In the genomic region with DNA sequence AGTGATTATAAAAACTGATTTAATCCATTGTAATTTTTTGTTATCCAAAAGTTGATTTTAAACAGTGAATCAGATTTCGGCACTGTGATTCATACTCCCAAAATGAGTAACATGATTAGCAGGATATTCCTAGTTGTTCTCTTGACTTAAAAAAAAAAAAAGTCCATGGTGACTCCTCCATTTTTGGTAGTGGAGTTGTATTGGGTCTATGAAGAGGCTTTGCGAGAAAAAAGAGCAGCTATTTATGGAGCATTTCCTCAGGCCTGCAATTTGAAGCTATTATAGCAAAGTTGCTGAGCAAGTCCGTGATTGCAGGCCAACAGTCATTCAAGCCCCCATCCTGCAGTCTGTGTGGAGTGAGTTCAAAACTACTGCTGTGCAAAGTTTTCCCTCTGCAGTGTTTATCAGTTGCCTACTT, we compare ENCODE assay signal across 11 cellular contexts. TPM values are rescaled to one million over a fixed set of nuclear protein-coding genes. Genes with fewer than 3 reads are reported as not detected.
DNase-seq lines count a peak whose midpoint lies in the region; ATAC-seq and TF ChIP-seq lines count a peak whose summit lies in the region.
"Had no signal": no experiment of that assay in that cellular context is flagged by ENCODE, and none has a peak within 500 bp of the region (broad histone marks: within the 10 kb centered on the region; RNA-seq: fewer than 3 reads in every experiment).

No MANE protein-coding gene starts in this region.

- peak; percentile 68 for DNase-seq in AG09309 (ENCODE audit: low read depth)
- DNase-seq in RWPE2 (ENCODE audit: low spot score): no peak
- DNase-seq in fibroblast of peridontal ligament (ENCODE audit: extremely low read depth): peak; percentile 95
- no peak for DNase-seq in ovary
- DNase-seq: CD4-positive, CD25-positive, alpha-beta regulatory T cell; MV-4-11; stimulated activated CD4-positive, alpha-beta T cell treated with anti-CD3 and anti-CD28 coated beads, Interleukin-2, amount 100 ng/mL, for 24 hours had no signal

- H3K36me3 ChIP-seq in RWPE2 (ENCODE audit: low read depth) (peaks cover 36% of the 10 kb centered on the region), muscle layer of colon (ENCODE audit: insufficient read depth, low read length) (no peaks in the 10 kb centered on the region), ovary (no peaks in the 10 kb centered on the region)

- peak; percentile 83 for ATAC-seq in RWPE2 (ENCODE audit: low read depth)
- no peak for ATAC-seq in HG02970 (IDR thresholded peaks at IDR 0.05; ENCODE audit: low FRiP score, unreplicated experiment)
- no peak for ATAC-seq in GM18909 (IDR thresholded peaks at IDR 0.05; ENCODE audit: poor library complexity, unreplicated experiment)
- no peak for ATAC-seq in GM19035 (IDR thresholded peaks at IDR 0.05; ENCODE audit: unreplicated experiment)

- 29 to 38% (median 32%) methylated on average over 3 of the region's 3 CpGs for WGBS in ovary, 3 donors

- intact Hi-C loops in ovary (cut with DNase I): no loop called here

- TF ChIP-seq CTCF in AG09309 (IDR thresholded peaks at IDR 0.05; ENCODE audit: control insufficient read depth, insufficient read depth, low read depth, low read length, missing control alignments): no peak
- no peak for TF ChIP-seq CTCF in RWPE2 (IDR thresholded peaks at IDR 0.05; ENCODE audit: poor library complexity, severe bottlenecking)
- no peak for TF ChIP-seq CTCF in ovary (IDR thresholded peaks at IDR 0.05)

- no peak for TF ChIP-seq EP300 in ovary (IDR thresholded peaks at IDR 0.05)

- H3K27ac ChIP-seq in RWPE2 (ENCODE audit: poor library complexity, severe bottlenecking) (peak overlapping the region; percentile 96), muscle layer of colon (ENCODE audit: low read depth, low read length) (peak overlapping the region; percentile 39), ovary (no peak overlapping the region)

- H3K9me3 ChIP-seq in RWPE2 (ENCODE audit: severe bottlenecking) (no peaks in the 10 kb centered on the region), muscle layer of colon (ENCODE audit: low read length) (no peaks in the 10 kb centered on the region), ovary (no peaks in the 10 kb centered on the region)

- TF ChIP-seq POLR2A in ovary (IDR thresholded peaks at IDR 0.05): no peak

- H3K4me3 ChIP-seq in AG09309 (ENCODE audit: control insufficient read depth, low read depth, low read length): no peak overlapping the region
- no peak overlapping the region for H3K4me3 ChIP-seq in RWPE2 (ENCODE audit: severe bottlenecking)
- no peak overlapping the region for H3K4me3 ChIP-seq in muscle layer of colon (ENCODE audit: low read depth in 1 of 2, low read length in 2 of 2)
- H3K4me3 ChIP-seq in ovary: no peak overlapping the region

- no peak overlapping the region for H3K9ac ChIP-seq in muscle layer of colon (ENCODE audit: low read length)

- H3K4me1 ChIP-seq in RWPE2 (ENCODE audit: insufficient read depth, poor library complexity, severe bottlenecking) (peaks cover 54% of the 10 kb centered on the region), muscle layer of colon (ENCODE audit: insufficient read depth, low read length) (peaks cover 24% of the 10 kb centered on the region), ovary (ENCODE audit: insufficient read depth) (peaks cover 3% of the 10 kb centered on the region)

- H3K27me3 ChIP-seq in RWPE2 (ENCODE audit: insufficient read depth, poor library complexity, severe bottlenecking) (no peaks in the 10 kb centered on the region), muscle layer of colon (ENCODE audit: control insufficient read depth in 1 of 2, insufficient read depth in 2 of 2, low read length in 2 of 2) (no peaks in the 10 kb centered on the region), ovary (no peaks in the 10 kb centered on the region)

RNA-seq across cellular contexts. Expression of a gene that starts 28.8 kb away (rescaled TPM):
- 100 to 1,000 TPM; 104 to 184 (median 147) TPM for total RNA-seq in ovary
- polyA plus RNA-seq in ovary: 100 to 1,000 TPM in 1 of 2 donors, 10 to 100 TPM in 1; 70.3 to 152 TPM
- total RNA-seq: CD4-positive, CD25-positive, alpha-beta regulatory T cell had no signal
- polyA plus RNA-seq: CD4-positive, CD25-positive, alpha-beta regulatory T cell had no signal

Comparison
In these comparisons a context has a peak if more than half of its experiments do, and no peak if none do; other contexts are left out.
1. DNase-seq: peak in AG09309 (single experiment) and fibroblast of peridontal ligament (single experiment); none in RWPE2 (single experiment) and ovary (0 of 5).
2. H3K27ac ChIP-seq: peak in RWPE2 (single experiment) and muscle layer of colon (single experiment); none in ovary (0 of 2).